ENCODE assay signal across 1 cellular context in the genomic region with DNA sequence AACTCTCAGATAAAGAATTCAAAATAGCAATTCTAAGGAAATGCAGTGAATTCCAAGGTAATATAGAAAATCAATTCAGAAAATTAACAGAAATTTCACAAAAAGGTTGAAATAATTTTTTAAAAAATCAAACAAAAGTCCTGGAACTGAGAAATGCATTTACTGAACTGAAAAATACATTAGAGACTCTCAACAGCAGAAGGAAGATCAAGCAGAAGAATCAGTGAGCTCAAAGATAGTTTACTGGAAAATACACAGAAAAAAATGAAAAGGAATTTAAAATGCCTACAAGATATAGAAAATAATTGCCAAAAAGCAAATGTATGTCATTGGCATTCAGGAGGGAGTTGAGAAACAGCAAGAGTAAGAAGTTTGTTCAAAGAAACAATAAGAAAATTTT.
TF ChIP-seq lines count a peak whose summit lies in the region.

No MANE protein-coding gene starts in this region.

TF ChIP-seq in K562, 482 proteins besides CTCF, POLR2A, EP300 and RAD21 (continued from another document):
- TF ChIP-seq, protein P1, sequence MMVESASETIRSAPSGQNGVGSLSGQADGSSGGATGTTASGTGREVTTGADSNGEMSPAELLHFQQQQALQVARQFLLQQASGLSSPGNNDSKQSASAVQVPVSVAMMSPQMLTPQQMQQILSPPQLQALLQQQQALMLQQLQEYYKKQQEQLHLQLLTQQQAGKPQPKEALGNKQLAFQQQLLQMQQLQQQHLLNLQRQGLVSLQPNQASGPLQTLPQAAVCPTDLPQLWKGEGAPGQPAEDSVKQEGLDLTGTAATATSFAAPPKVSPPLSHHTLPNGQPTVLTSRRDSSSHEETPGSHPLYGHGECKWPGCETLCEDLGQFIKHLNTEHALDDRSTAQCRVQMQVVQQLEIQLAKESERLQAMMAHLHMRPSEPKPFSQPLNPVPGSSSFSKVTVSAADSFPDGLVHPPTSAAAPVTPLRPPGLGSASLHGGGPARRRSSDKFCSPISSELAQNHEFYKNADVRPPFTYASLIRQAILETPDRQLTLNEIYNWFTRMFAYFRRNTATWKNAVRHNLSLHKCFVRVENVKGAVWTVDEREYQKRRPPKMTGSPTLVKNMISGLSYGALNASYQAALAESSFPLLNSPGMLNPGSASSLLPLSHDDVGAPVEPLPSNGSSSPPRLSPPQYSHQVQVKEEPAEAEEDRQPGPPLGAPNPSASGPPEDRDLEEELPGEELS (CRISPR knock-in tag; IDR thresholded peaks at IDR 0.05; ENCODE audit: borderline replicate concordance): no peak
- TF ChIP-seq SPI1 (IDR thresholded peaks at IDR 0.05; ENCODE audit: borderline replicate concordance, low read depth, low read length): no peak
- TF ChIP-seq, protein P2, sequence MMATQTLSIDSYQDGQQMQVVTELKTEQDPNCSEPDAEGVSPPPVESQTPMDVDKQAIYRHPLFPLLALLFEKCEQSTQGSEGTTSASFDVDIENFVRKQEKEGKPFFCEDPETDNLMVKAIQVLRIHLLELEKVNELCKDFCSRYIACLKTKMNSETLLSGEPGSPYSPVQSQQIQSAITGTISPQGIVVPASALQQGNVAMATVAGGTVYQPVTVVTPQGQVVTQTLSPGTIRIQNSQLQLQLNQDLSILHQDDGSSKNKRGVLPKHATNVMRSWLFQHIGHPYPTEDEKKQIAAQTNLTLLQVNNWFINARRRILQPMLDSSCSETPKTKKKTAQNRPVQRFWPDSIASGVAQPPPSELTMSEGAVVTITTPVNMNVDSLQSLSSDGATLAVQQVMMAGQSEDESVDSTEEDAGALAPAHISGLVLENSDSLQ (IDR thresholded peaks at IDR 0.05): no peak
- TF ChIP-seq TRIM28 (IDR thresholded peaks at IDR 0.05): peak; percentile 56; the same call in 1 of the 2 replicates
- TF ChIP-seq, protein P3, sequence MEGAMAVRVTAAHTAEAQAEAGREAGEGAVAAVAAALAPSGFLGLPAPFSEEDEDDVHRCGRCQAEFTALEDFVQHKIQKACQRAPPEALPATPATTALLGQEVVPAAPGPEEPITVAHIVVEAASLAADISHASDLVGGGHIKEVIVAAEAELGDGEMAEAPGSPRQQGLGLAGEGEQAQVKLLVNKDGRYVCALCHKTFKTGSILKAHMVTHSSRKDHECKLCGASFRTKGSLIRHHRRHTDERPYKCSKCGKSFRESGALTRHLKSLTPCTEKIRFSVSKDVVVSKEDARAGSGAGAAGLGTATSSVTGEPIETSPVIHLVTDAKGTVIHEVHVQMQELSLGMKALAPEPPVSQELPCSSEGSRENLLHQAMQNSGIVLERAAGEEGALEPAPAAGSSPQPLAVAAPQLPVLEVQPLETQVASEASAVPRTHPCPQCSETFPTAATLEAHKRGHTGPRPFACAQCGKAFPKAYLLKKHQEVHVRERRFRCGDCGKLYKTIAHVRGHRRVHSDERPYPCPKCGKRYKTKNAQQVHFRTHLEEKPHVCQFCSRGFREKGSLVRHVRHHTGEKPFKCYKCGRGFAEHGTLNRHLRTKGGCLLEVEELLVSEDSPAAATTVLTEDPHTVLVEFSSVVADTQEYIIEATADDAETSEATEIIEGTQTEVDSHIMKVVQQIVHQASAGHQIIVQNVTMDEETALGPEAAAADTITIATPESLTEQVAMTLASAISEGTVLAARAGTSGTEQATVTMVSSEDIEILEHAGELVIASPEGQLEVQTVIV (CRISPR knock-in tag; IDR thresholded peaks at IDR 0.05; ENCODE audit: borderline replicate concordance): no peak
- TF ChIP-seq, protein P4, sequence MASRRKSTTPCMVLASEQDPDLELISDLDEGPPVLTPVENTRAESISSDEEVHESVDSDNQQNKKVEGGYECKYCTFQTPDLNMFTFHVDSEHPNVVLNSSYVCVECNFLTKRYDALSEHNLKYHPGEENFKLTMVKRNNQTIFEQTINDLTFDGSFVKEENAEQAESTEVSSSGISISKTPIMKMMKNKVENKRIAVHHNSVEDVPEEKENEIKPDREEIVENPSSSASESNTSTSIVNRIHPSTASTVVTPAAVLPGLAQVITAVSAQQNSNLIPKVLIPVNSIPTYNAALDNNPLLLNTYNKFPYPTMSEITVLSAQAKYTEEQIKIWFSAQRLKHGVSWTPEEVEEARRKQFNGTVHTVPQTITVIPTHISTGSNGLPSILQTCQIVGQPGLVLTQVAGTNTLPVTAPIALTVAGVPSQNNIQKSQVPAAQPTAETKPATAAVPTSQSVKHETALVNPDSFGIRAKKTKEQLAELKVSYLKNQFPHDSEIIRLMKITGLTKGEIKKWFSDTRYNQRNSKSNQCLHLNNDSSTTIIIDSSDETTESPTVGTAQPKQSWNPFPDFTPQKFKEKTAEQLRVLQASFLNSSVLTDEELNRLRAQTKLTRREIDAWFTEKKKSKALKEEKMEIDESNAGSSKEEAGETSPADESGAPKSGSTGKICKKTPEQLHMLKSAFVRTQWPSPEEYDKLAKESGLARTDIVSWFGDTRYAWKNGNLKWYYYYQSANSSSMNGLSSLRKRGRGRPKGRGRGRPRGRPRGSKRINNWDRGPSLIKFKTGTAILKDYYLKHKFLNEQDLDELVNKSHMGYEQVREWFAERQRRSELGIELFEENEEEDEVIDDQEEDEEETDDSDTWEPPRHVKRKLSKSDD (conservative IDR thresholded peaks at IDR 0.05; ENCODE audit: low read length): no peak
- no peak for TF ChIP-seq EGR1 (conservative IDR thresholded peaks at IDR 0.05)
- TF ChIP-seq HDAC8 (tag; IDR thresholded peaks at IDR 0.05): no peak
- TF ChIP-seq, protein P5, sequence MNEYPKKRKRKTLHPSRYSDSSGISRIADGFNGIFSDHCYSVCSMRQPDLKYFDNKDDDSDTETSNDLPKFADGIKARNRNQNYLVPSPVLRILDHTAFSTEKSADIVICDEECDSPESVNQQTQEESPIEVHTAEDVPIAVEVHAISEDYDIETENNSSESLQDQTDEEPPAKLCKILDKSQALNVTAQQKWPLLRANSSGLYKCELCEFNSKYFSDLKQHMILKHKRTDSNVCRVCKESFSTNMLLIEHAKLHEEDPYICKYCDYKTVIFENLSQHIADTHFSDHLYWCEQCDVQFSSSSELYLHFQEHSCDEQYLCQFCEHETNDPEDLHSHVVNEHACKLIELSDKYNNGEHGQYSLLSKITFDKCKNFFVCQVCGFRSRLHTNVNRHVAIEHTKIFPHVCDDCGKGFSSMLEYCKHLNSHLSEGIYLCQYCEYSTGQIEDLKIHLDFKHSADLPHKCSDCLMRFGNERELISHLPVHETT (CRISPR knock-in tag; conservative IDR thresholded peaks at IDR 0.05 in 1 of 2, IDR thresholded peaks at IDR 0.05 in 1 of 2): no peak
- peak in 1 of 2 experiments; percentile 61; a peak in 1 of 3 replicates for TF ChIP-seq CBX3 (IDR thresholded peaks at IDR 0.05; ENCODE audit: borderline replicate concordance in 1 of 2, low read length in 2 of 2)
- TF ChIP-seq CBX8 (IDR thresholded peaks at IDR 0.05; ENCODE audit: borderline replicate concordance, extremely low read depth, low read depth, low read length, poor library complexity, severe bottlenecking): no peak
- TF ChIP-seq, protein P6, sequence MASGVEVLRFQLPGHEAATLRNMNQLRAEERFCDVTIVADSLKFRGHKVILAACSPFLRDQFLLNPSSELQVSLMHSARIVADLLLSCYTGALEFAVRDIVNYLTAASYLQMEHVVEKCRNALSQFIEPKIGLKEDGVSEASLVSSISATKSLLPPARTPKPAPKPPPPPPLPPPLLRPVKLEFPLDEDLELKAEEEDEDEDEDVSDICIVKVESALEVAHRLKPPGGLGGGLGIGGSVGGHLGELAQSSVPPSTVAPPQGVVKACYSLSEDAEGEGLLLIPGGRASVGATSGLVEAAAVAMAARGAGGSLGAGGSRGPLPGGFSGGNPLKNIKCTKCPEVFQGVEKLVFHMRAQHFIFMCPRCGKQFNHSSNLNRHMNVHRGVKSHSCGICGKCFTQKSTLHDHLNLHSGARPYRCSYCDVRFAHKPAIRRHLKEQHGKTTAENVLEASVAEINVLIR (CRISPR knock-in tag; IDR thresholded peaks at IDR 0.05): no peak
- TF ChIP-seq BCL6 (CRISPR knock-in tag; IDR thresholded peaks at IDR 0.05): no peak
